8 cellular contexts compared by ENCODE assay signal in the genomic region with DNA sequence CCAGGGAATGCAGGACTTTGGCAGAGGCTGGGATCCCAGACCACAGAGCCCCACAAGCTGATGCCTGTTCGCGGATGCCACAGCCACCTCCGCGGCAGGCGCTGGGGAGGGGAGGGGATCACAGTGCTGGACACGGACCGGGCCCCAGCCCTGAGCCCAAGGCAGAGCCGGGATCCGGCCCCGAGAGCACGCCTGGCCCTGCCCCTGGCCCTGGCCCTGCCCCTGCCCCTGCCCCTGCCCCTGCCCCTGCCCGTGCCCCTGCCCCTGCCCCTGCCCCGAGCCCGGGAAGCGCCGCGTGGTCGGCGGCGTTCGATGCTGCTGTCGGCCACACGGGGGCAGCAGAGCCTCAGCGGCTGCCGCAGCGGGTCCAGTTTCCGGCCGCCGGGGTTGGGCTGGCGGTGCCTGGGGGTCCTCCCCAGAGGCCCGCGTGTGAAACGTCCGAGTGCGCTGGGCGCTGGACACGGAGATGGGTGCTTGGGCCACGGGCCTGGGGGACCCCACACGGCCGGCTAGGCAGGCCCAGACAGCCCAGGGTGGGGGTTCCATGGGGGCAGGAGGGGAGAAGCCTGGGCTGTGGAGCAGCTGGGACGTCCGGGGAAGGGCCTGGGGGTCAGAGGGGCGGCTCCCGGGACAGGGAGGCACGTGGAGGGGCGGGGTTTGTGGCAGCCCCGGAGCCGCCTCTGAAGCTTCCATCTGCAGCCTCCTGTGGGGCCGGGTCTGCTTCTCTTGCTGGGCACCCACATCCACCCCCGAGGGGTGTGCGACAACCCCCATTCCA.
DNase-seq lines count a peak whose midpoint lies in the region; ATAC-seq, FAIRE-seq and TF ChIP-seq lines count a peak whose summit lies in the region.
"Not testable (repeated sequence)": the region's sequence is repeated elsewhere in the genome, so short reads cannot be mapped to it uniquely, and the experiment has no call there.

No MANE protein-coding gene starts in this region.

- intact Hi-C loops in endothelial cell of umbilical vein (cut with micrococcal nuclease), result not testable (repeated sequence)
- intact Hi-C loops in psoas muscle (cut with DNase I), result loop anchor here in 1 of 2 donors (10.0 kb wide), 1 partner anchor 325 kb away; no protein-coding TSS in a partner anchor

- not testable (repeated sequence) for TF ChIP-seq POLR2A in NB4 (IDR thresholded peaks at IDR 0.05; ENCODE audit: extremely low read depth, insufficient read length); endothelial cell of umbilical vein (IDR thresholded peaks at IDR 0.05; ENCODE audit: low read depth, low read length)

- H3K9ac ChIP-seq in BLaER1 treated with 17β-estradiol and CSF1 and Interleukin-3, amounts not matched to agents 10 nM and 100 nM, result peak overlapping the region in 8 of 11 experiments; percentile 31 to 59 (median 51); a peak in 9 of 22 replicates
- H3K9ac ChIP-seq in endothelial cell of umbilical vein (replicated peaks; ENCODE audit: extremely low read depth, insufficient read depth, low read length), result not testable (repeated sequence)

- peak; percentile 47 for ATAC-seq in GM18907 (IDR thresholded peaks at IDR 0.05; ENCODE audit: unreplicated experiment)
- ATAC-seq in GM21717 (IDR thresholded peaks at IDR 0.05; ENCODE audit: unreplicated experiment), result peak; percentile 44
- ATAC-seq in HG03066 (IDR thresholded peaks at IDR 0.05; ENCODE audit: low read depth, unreplicated experiment), result peak; percentile 42
- ATAC-seq in activated CD8-positive, alpha-beta T cell treated with anti-CD3 and anti-CD28 coated beads, Interleukin-2, amount 10 ng/mL, durations not matched to agents 7 days and 5 days, result peak; percentile 62
- ATAC-seq in psoas muscle, result peak; percentile 69 to 85 (median 76)

- not testable (repeated sequence) for H3K9me1 ChIP-seq in endothelial cell of umbilical vein (replicated peaks; ENCODE audit: control insufficient read depth, extremely low read depth, insufficient read depth, low read length)

- not testable (repeated sequence) for H3K79me2 ChIP-seq in endothelial cell of umbilical vein (ENCODE audit: control insufficient read depth, insufficient read depth, low read length)

- not testable (repeated sequence) for H2AFZ ChIP-seq in endothelial cell of umbilical vein (ENCODE audit: low read depth, low read length)

- not testable (repeated sequence) for H4K20me1 ChIP-seq in BLaER1 treated with 17β-estradiol and CSF1 and Interleukin-3, amounts not matched to agents 10 nM and 100 nM; endothelial cell of umbilical vein (replicated peaks; ENCODE audit: control insufficient read depth, extremely low read depth, insufficient read depth, low read length)

- not testable (repeated sequence) for H3K4me1 Mint-ChIP-seq in activated CD8-positive, alpha-beta T cell treated with anti-CD3 and anti-CD28 coated beads, Interleukin-2, amount 10 ng/mL, durations not matched to agents 7 days and 5 days (ENCODE audit: low read depth)

- not testable (repeated sequence) for H3K9me3 Mint-ChIP-seq in activated CD8-positive, alpha-beta T cell treated with anti-CD3 and anti-CD28 coated beads, Interleukin-2, amount 10 ng/mL, durations not matched to agents 7 days and 5 days (ENCODE audit: insufficient read depth)

- dilution Hi-C loops in endothelial cell of umbilical vein (cut with MboI; ENCODE audit: extremely low pct_ligation_motif_present, low sequenced_read_pairs), result not testable (repeated sequence)

- H3K4me3 Mint-ChIP-seq in activated CD8-positive, alpha-beta T cell treated with anti-CD3 and anti-CD28 coated beads, Interleukin-2, amount 10 ng/mL, durations not matched to agents 7 days and 5 days, result not testable (repeated sequence)

- H3K27ac Mint-ChIP-seq in activated CD8-positive, alpha-beta T cell treated with anti-CD3 and anti-CD28 coated beads, Interleukin-2, amount 10 ng/mL, durations not matched to agents 7 days and 5 days, result not testable (repeated sequence)

- H3K36me3 ChIP-seq in BLaER1 treated with 17β-estradiol and CSF1 and Interleukin-3, amounts not matched to agents 10 nM and 100 nM; endothelial cell of umbilical vein (ENCODE audit: control insufficient read depth in 2 of 2, extremely low read depth in 1 of 2, insufficient read depth in 2 of 2, low read length in 2 of 2); psoas muscle (ENCODE audit: insufficient read depth in 1 of 2, low read depth in 1 of 2): not testable (repeated sequence)

- not testable (repeated sequence) for BruUV-seq in endothelial cell of umbilical vein (replicated peaks; lab: Mats Ljungman, UMichigan)

- H3K27me3 ChIP-seq in BLaER1 treated with 17β-estradiol and CSF1 and Interleukin-3, amounts not matched to agents 10 nM and 100 nM; endothelial cell of umbilical vein (ENCODE audit: control insufficient read depth in 2 of 2, insufficient read depth in 2 of 2, low read length in 2 of 2); psoas muscle (ENCODE audit: insufficient read depth in 3 of 3, low read length in 2 of 3): not testable (repeated sequence)

- peak overlapping the region in 9 of 10 experiments; percentile 27 to 60 (median 45); a peak in 14 of 20 replicates for H3K4me3 ChIP-seq in BLaER1 treated with 17β-estradiol and CSF1 and Interleukin-3, amounts not matched to agents 10 nM and 100 nM
- H3K4me3 ChIP-seq in NB4 (ENCODE audit: low read depth, low read length); endothelial cell of umbilical vein (replicated peaks in 1 of 3; ENCODE audit: insufficient read depth in 1 of 3, low read depth in 1 of 3, low read length in 3 of 3); psoas muscle: not testable (repeated sequence)

- H3K36me3 Mint-ChIP-seq in activated CD8-positive, alpha-beta T cell treated with anti-CD3 and anti-CD28 coated beads, Interleukin-2, amount 10 ng/mL, durations not matched to agents 7 days and 5 days (ENCODE audit: low read depth), result not testable (repeated sequence)

- not testable (repeated sequence) for H3K9me3 ChIP-seq in BLaER1 treated with 17β-estradiol and CSF1 and Interleukin-3, amounts not matched to agents 10 nM and 100 nM (replicated peaks in 1 of 11); endothelial cell of umbilical vein (replicated peaks; ENCODE audit: control insufficient read depth, insufficient read depth, low read length); psoas muscle

- peak; percentile 26 for FAIRE-seq in endothelial cell of umbilical vein (lab: Jason Lieb, UNC)

- peaks cover 0 to 18% (median 2%) of the 10 kb centered on the region in 10 experiments; a peak in 7 of 20 replicates for H3K4me1 ChIP-seq in BLaER1 treated with 17β-estradiol and CSF1 and Interleukin-3, amounts not matched to agents 10 nM and 100 nM
- not testable (repeated sequence) for H3K4me1 ChIP-seq in endothelial cell of umbilical vein (ENCODE audit: control insufficient read depth, extremely low read depth, insufficient read depth, low read length); psoas muscle

- not testable (repeated sequence) for H3K27me3 Mint-ChIP-seq in activated CD8-positive, alpha-beta T cell treated with anti-CD3 and anti-CD28 coated beads, Interleukin-2, amount 10 ng/mL, durations not matched to agents 7 days and 5 days (ENCODE audit: low read depth)

- H3K4me2 ChIP-seq in BLaER1 treated with 17β-estradiol and CSF1 and Interleukin-3, amounts not matched to agents 10 nM and 100 nM, result peak overlapping the region; percentile 57 to 79 (median 66); a peak in 21 of 22 replicates
- not testable (repeated sequence) for H3K4me2 ChIP-seq in endothelial cell of umbilical vein (ENCODE audit: insufficient read depth, low read length)

- 8 to 44% (median 25%) methylated on average over 6 to 9 of the region's 51 CpGs for WGBS in psoas muscle, 3 donors

- CTCF ChIA-PET in activated CD8-positive, alpha-beta T cell treated with anti-CD3 and anti-CD28 coated beads, Interleukin-2, amount 10 ng/mL, durations not matched to agents 7 days and 5 days (lab: Charles Lee), result interaction anchor here (0.7 to 0.8 kb wide), 2 partner anchors 264 to 266 kb away, joined by 5 to 6 read pairs; no protein-coding TSS in a partner anchor
- CTCF ChIA-PET in endothelial cell of umbilical vein (lab: Charles Lee), result not testable (repeated sequence)

- H3K27ac ChIP-seq in BLaER1 treated with 17β-estradiol and CSF1 and Interleukin-3, amounts not matched to agents 10 nM and 100 nM, result peak overlapping the region in 4 of 11 experiments; percentile 32 to 48 (median 38); a peak in 8 of 22 replicates
- not testable (repeated sequence) for H3K27ac ChIP-seq in endothelial cell of umbilical vein (ENCODE audit: insufficient read depth, low read depth, low read length); psoas muscle

- DNase-seq in NB4 (ENCODE audit: low read depth) (peak; percentile 15), psoas muscle (peak in 1 of 2 donors; percentile 51)
- not testable (repeated sequence) for DNase-seq in activated CD8-positive, alpha-beta T cell treated with anti-CD3 and anti-CD28 coated beads, Interleukin-2, amount 10 ng/mL, durations not matched to agents 7 days and 5 days; endothelial cell of umbilical vein (ENCODE audit: low read depth, low spot score)

- POLR2A ChIA-PET in activated CD8-positive, alpha-beta T cell treated with anti-CD3 and anti-CD28 coated beads, Interleukin-2, amount 10 ng/mL, durations not matched to agents 7 days and 5 days (lab: Charles Lee); endothelial cell of umbilical vein (lab: Charles Lee): not testable (repeated sequence)

- TF ChIP-seq CTCF in NB4 (IDR thresholded peaks at IDR 0.05; ENCODE audit: low read depth, low read length); endothelial cell of umbilical vein (IDR thresholded peaks at IDR 0.05; ENCODE audit: extremely low read depth in 1 of 2, insufficient read depth in 1 of 2, low read depth in 1 of 2, low read length in 2 of 2); psoas muscle (IDR thresholded peaks at IDR 0.05): not testable (repeated sequence)
